Comparison of ENCODE assay signal across 19 cellular contexts in genomic region chr21:42760361-42760970, GRCh38.
DNase-seq lines count a peak whose midpoint lies in the region; ATAC-seq and TF ChIP-seq lines count a peak whose summit lies in the region.
"Had no signal": no experiment of that assay in that cellular context is flagged by ENCODE, and none has a peak within 500 bp of the region (broad histone marks: within the 10 kb centered on the region; RNA-seq: fewer than 3 reads in every experiment).

No MANE protein-coding gene starts in this region.

- peak overlapping the region; percentile 10 for H4K8ac ChIP-seq in neuronal stem cell (ENCODE audit: low read depth, low read length)

- POLR2A ChIA-PET in T-cell (lab: Charles Lee), result no interaction called here

- H3K79me1 ChIP-seq in neuronal stem cell (ENCODE audit: low read depth, low read length), result peaks cover 1% of the 10 kb centered on the region

- H2BK15ac ChIP-seq in neuronal stem cell (ENCODE audit: low read length), result no peak overlapping the region

- H3K27ac ChIP-seq in VCaP (peak overlapping the region; percentile 22; the same call in 1 of the 2 replicates), neuronal stem cell (replicated peaks; ENCODE audit: low read length) (no peak overlapping the region), aorta (ENCODE audit: low read depth in 1 of 2, low read length in 2 of 2) (no peak overlapping the region)
- H3K27ac ChIP-seq: BLaER1, HL-60, SJCRH30 had no signal

- H3K23ac ChIP-seq in neuronal stem cell (ENCODE audit: low read depth, low read length, poor library complexity), result peak overlapping the region; percentile 62

- H3K4me2 ChIP-seq in neuronal stem cell (ENCODE audit: insufficient read depth, low read length, poor library complexity, severe bottlenecking), result no peak overlapping the region
- H3K4me2 ChIP-seq: BLaER1 had no signal

- ATAC-seq in aorta (ENCODE audit: low FRiP score) (no peak), T-cell (replicated peaks in 1 of 4) (no peak)

- H3K27me3 ChIP-seq in neuronal stem cell (ENCODE audit: control insufficient read depth in 3 of 3, insufficient read depth in 3 of 3, low read depth in 1 of 3, low read length in 3 of 3), result no peaks in the 10 kb centered on the region
- no peaks in the 10 kb centered on the region for H3K27me3 ChIP-seq in aorta (ENCODE audit: control insufficient read depth in 1 of 2, insufficient read depth in 2 of 2, low read length in 1 of 2)
- H3K27me3 ChIP-seq: SJCRH30 had no signal

- no peak overlapping the region for H2AK5ac ChIP-seq in neuronal stem cell (ENCODE audit: low read depth, low read length)

- no CpG with 5 or more reads among the region's 23 CpGs for WGBS in neuronal stem cell (ENCODE audit: extremely low coverage in 2 of 2, insufficient read length in 2 of 2, insufficient replicate concordance in 1 of 2), 2 donors
- WGBS in aorta, 2 donors, result 87 to 88% methylated on average over 23 of the region's 23 CpGs

- H2AFZ ChIP-seq in neuronal stem cell (ENCODE audit: low read length), result no peak overlapping the region

- no peaks in the 10 kb centered on the region for H3K27me3 Mint-ChIP-seq in T-cell
- H3K27me3 Mint-ChIP-seq: CD4-positive, alpha-beta T cell had no signal

- H2BK12ac ChIP-seq in neuronal stem cell (ENCODE audit: low read length), result no peak overlapping the region

- no peak overlapping the region for H3K9ac ChIP-seq in neuronal stem cell (ENCODE audit: low read depth, low read length, poor library complexity)
- H3K9ac ChIP-seq: BLaER1 had no signal

- CTCF ChIA-PET in T-cell (lab: Charles Lee), result no interaction called here

- H3K18ac ChIP-seq in neuronal stem cell (ENCODE audit: low read length), result peak overlapping the region; percentile 46

- H3K4me1 Mint-ChIP-seq in T-cell, result peaks cover 0 to 8% (median 0%) of the 10 kb centered on the region in 3 donors

- H3K36me3 Mint-ChIP-seq in T-cell, result peaks cover 8% of the 10 kb centered on the region

- H3K36me3 ChIP-seq in neuronal stem cell (replicated peaks in 1 of 2; ENCODE audit: control insufficient read depth in 2 of 2, insufficient read depth in 2 of 2, low read length in 2 of 2) (peaks cover 53 to 62% of the 10 kb centered on the region in 2 donors), aorta (ENCODE audit: control insufficient read depth in 1 of 2, insufficient read depth in 2 of 2, low read length in 1 of 2) (no peaks in the 10 kb centered on the region)
- H3K36me3 ChIP-seq: BLaER1, SJCRH30 had no signal

- H2BK120ac ChIP-seq in neuronal stem cell (ENCODE audit: low read depth, low read length), result no peak overlapping the region

- no peak overlapping the region for H2BK5ac ChIP-seq in neuronal stem cell (ENCODE audit: low read length)

- H3K14ac ChIP-seq in neuronal stem cell (ENCODE audit: low read length), result peak overlapping the region; percentile 66

- H3K9me3 Mint-ChIP-seq in T-cell, result no peaks in the 10 kb centered on the region
- H3K9me3 Mint-ChIP-seq: CD4-positive, alpha-beta T cell had no signal

- no peak overlapping the region for H4K91ac ChIP-seq in neuronal stem cell (ENCODE audit: low read depth, low read length, poor library complexity)

- H3K27ac Mint-ChIP-seq in T-cell, result no peak overlapping the region
- H3K27ac Mint-ChIP-seq: CD4-positive, alpha-beta T cell had no signal

- H3K4me1 ChIP-seq in neuronal stem cell (ENCODE audit: control insufficient read depth in 2 of 2, insufficient read depth in 1 of 2, low read depth in 1 of 2, low read length in 2 of 2) (no peaks in the 10 kb centered on the region), aorta (ENCODE audit: control insufficient read depth in 1 of 2, insufficient read depth in 2 of 2, low read length in 2 of 2) (no peaks in the 10 kb centered on the region)
- H3K4me1 ChIP-seq: SJCRH30 had no signal

- peak; percentile 57 for DNase-seq in NCI-H1694 (lab: John Stamatoyannopoulos, UW)
- peak; percentile 94 for DNase-seq in NCI-H2171 treated with DMSO at 0.1 percent for 48 hours (lab: John Stamatoyannopoulos, UW)
- no peak for DNase-seq in neuronal stem cell (ENCODE audit: low spot score)
- DNase-seq in UCSD-AML1 (lab: John Stamatoyannopoulos, UW; ENCODE audit: unreplicated experiment), result no peak
- DNase-seq in aorta, result no peak
- no peak for DNase-seq in T-cell
- DNase-seq: CD4-positive, alpha-beta T cell; COR-L47; H7; KBM-7; MM.1S; NCI-H1048; NCI-H1417 treated with DMSO at 0.1 percent for 48 hours; NCI-H1930; NCI-H748 treated with DMSO at 0.1 percent for 48 hours; SJCRH30 had no signal

- intact Hi-C loops in aorta (cut with DNase I), result no loop called here

- H3K9me3 ChIP-seq in neuronal stem cell (replicated peaks in 1 of 2; ENCODE audit: control insufficient read depth in 2 of 2, insufficient read depth in 1 of 2, low read depth in 1 of 2, low read length in 2 of 2), result no peaks in the 10 kb centered on the region
- H3K9me3 ChIP-seq in aorta (ENCODE audit: control insufficient read depth, low read length), result no peaks in the 10 kb centered on the region
- H3K9me3 ChIP-seq: BLaER1, SJCRH30 had no signal

- H3K4ac ChIP-seq in neuronal stem cell (ENCODE audit: low read length), result no peak overlapping the region

- no peak overlapping the region for H3K4me3 Mint-ChIP-seq in T-cell
- H3K4me3 Mint-ChIP-seq: CD4-positive, alpha-beta T cell had no signal

- H3K4me3 ChIP-seq in neuronal stem cell (ENCODE audit: low read length in 2 of 2), result no peak overlapping the region
- H3K4me3 ChIP-seq in aorta (ENCODE audit: low read length in 2 of 2), result no peak overlapping the region
- H3K4me3 ChIP-seq: BLaER1, SJCRH30 had no signal

- TF ChIP-seq CTCF in VCaP (conservative IDR thresholded peaks at IDR 0.05), result no peak

Comparison
In these comparisons a context has a peak if more than half of its experiments do, and no peak if none do; other contexts are left out.
1. DNase-seq: peak in NCI-H1694 (single experiment) and NCI-H2171 treated with DMSO at 0.1 percent for 48 hours (single experiment); none in neuronal stem cell (single experiment), UCSD-AML1 (single experiment), aorta (0 of 2) and T-cell (0 of 34).